ENCODE assay signal across 20 cellular contexts in the genomic region with DNA sequence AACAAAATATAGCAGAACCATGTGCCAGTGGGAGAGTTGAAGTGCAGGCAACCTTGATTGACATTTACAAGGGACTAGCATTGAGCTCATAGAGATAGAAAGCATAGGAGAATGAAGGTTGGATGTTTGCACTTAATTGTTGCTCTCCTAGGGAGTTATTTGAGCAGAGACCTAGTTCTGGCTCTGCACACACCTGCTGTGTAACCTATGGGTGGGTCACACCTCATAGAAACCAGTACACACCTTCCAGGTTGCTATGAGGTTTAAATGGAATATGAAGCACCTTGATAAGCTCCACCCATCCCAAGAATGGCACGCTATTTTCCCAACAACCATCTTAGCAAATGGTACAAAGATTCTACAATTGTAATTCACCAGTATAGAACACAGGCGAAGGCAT.
DNase-seq lines count a peak whose midpoint lies in the region; ATAC-seq and TF ChIP-seq lines count a peak whose summit lies in the region.
"Had no signal": no experiment of that assay in that cellular context is flagged by ENCODE, and none has a peak within 500 bp of the region (broad histone marks: within the 10 kb centered on the region; RNA-seq: fewer than 3 reads in every experiment).

No MANE protein-coding gene starts in this region.

- WGBS in hepatocyte (ENCODE audit: low lambda C conversion rate, missing lambda C conversion rate), result 47% methylated on average over 2 of the region's 2 CpGs

- no peak overlapping the region for H3K4me2 ChIP-seq in hepatocyte
- H3K4me2 ChIP-seq: KMS-11 had no signal

- no peaks in the 10 kb centered on the region for H3K27me3 ChIP-seq in hepatocyte
- H3K27me3 ChIP-seq: SJSA1 had no signal

- no peaks in the 10 kb centered on the region for H3K36me3 ChIP-seq in hepatocyte (replicated peaks; ENCODE audit: insufficient read depth, low read depth)
- H3K36me3 ChIP-seq: SJSA1 had no signal

- H4K20me1 ChIP-seq in hepatocyte (ENCODE audit: insufficient read depth, poor library complexity, severe bottlenecking), result no peaks in the 10 kb centered on the region

- no peaks in the 10 kb centered on the region for H3K9me3 ChIP-seq in hepatocyte (ENCODE audit: low read depth)
- H3K9me3 ChIP-seq: Caco-2, SJSA1 had no signal

- no peaks in the 10 kb centered on the region for H3K27me3 Mint-ChIP-seq in activated naive CD8-positive, alpha-beta T cell treated with anti-CD3 and anti-CD28 coated beads, Interleukin-2, amount 50 U/mL, for 24 hours
- H3K27me3 Mint-ChIP-seq in naive thymus-derived CD8-positive, alpha-beta T cell, result no peaks in the 10 kb centered on the region

- no peaks in the 10 kb centered on the region for H3K9me2 ChIP-seq in hepatocyte (replicated peaks; ENCODE audit: insufficient read depth)

- H3K4me1 ChIP-seq in hepatocyte (ENCODE audit: insufficient read depth), result peaks cover 4% of the 10 kb centered on the region
- H3K4me1 ChIP-seq: SJSA1 had no signal

- peaks cover 13% of the 10 kb centered on the region for H3K4me1 Mint-ChIP-seq in activated naive CD8-positive, alpha-beta T cell treated with anti-CD3 and anti-CD28 coated beads, Interleukin-2, amount 50 U/mL, for 24 hours
- peaks cover 7 to 22% (median 13%) of the 10 kb centered on the region in 4 donors for H3K4me1 Mint-ChIP-seq in naive thymus-derived CD8-positive, alpha-beta T cell
- H3K4me1 Mint-ChIP-seq: CD4-positive, CD25-positive, alpha-beta regulatory T cell had no signal

- H3K4me3 ChIP-seq in hepatocyte, result no peak overlapping the region
- H3K4me3 ChIP-seq: SJSA1 had no signal

- peaks cover 6% of the 10 kb centered on the region for H3K9me3 Mint-ChIP-seq in activated naive CD8-positive, alpha-beta T cell treated with anti-CD3 and anti-CD28 coated beads, Interleukin-2, amount 50 U/mL, for 24 hours
- no peaks in the 10 kb centered on the region for H3K9me3 Mint-ChIP-seq in naive thymus-derived CD8-positive, alpha-beta T cell
- H3K9me3 Mint-ChIP-seq: T-helper 1 cell treated with Interleukin-12 subunit alpha and Interleukin-12 subunit beta and Interleukin-4 antibody, amounts not matched to agents 30 μg/mL and 1 μg/mL, for 36 hours had no signal

- no peak for TF ChIP-seq CTCF in hepatocyte (IDR thresholded peaks at IDR 0.05; ENCODE audit: poor library complexity)

- no peak overlapping the region for H3K4me3 Mint-ChIP-seq in activated naive CD8-positive, alpha-beta T cell treated with anti-CD3 and anti-CD28 coated beads, Interleukin-2, amount 50 U/mL, for 24 hours
- no peak overlapping the region for H3K4me3 Mint-ChIP-seq in naive thymus-derived CD8-positive, alpha-beta T cell
- H3K4me3 Mint-ChIP-seq: T-helper 1 cell treated with Interleukin-12 subunit alpha and Interleukin-12 subunit beta and Interleukin-4 antibody, amounts not matched to agents 30 μg/mL and 1 μg/mL, for 36 hours had no signal

- H3K27ac ChIP-seq in hepatocyte, result peak overlapping the region; percentile 36
- H3K27ac ChIP-seq: KMS-11, SJSA1 had no signal

- H2AFZ ChIP-seq in hepatocyte, result no peak overlapping the region

- ATAC-seq in activated naive CD8-positive, alpha-beta T cell treated with anti-CD3 and anti-CD28 coated beads, Interleukin-2, amount 50 U/mL, for 24 hours, result no peak
- ATAC-seq in naive thymus-derived CD8-positive, alpha-beta T cell, result no peak

- no peak overlapping the region for H3K27ac Mint-ChIP-seq in activated naive CD8-positive, alpha-beta T cell treated with anti-CD3 and anti-CD28 coated beads, Interleukin-2, amount 50 U/mL, for 24 hours
- H3K27ac Mint-ChIP-seq in naive thymus-derived CD8-positive, alpha-beta T cell, result peak overlapping the region in 3 of 10 donors; percentile 2 to 43 (median 4)
- H3K27ac Mint-ChIP-seq: CD4-positive, CD25-positive, alpha-beta regulatory T cell; T-helper 1 cell treated with Interleukin-12 subunit alpha and Interleukin-12 subunit beta and Interleukin-4 antibody, amounts not matched to agents 30 μg/mL and 1 μg/mL, for 36 hours had no signal

- no peaks in the 10 kb centered on the region for H3K79me2 ChIP-seq in hepatocyte

- peak; percentile 46 for DNase-seq in COR-L47 (lab: John Stamatoyannopoulos, UW)
- DNase-seq in DMS153 treated with DMSO at 0.1 percent for 48 hours (lab: John Stamatoyannopoulos, UW; ENCODE audit: unreplicated experiment), result peak; percentile 34
- peak; percentile 10 for DNase-seq in NCI-H2081 treated with DMSO at 0.1 percent for 48 hours (lab: John Stamatoyannopoulos, UW)
- DNase-seq in hepatocyte (ENCODE audit: low spot score), result no peak
- DNase-seq in activated naive CD4-positive, alpha-beta T cell (lab: John Stamatoyannopoulos, UW), result no peak
- no peak for DNase-seq in activated naive CD8-positive, alpha-beta T cell treated with anti-CD3 and anti-CD28 coated beads, Interleukin-2, amount 50 U/mL, for 24 hours
- DNase-seq in naive thymus-derived CD8-positive, alpha-beta T cell, result no peak
- DNase-seq: Caco-2; CD4-positive, CD25-positive, alpha-beta regulatory T cell; DMS 273 treated with DMSO at 0.1 percent for 48 hours; GDM1; GOT3; HCEC 1CT; IMR-90; NCI-H1105 treated with DMSO at 0.1 percent for 48 hours; NCI-H187 treated with DMSO at 0.1 percent for 48 hours; NCI-H526 had no signal

- H3K36me3 Mint-ChIP-seq in activated naive CD8-positive, alpha-beta T cell treated with anti-CD3 and anti-CD28 coated beads, Interleukin-2, amount 50 U/mL, for 24 hours (ENCODE audit: low read depth), result no peaks in the 10 kb centered on the region
- H3K36me3 Mint-ChIP-seq in naive thymus-derived CD8-positive, alpha-beta T cell, result no peaks in the 10 kb centered on the region
- H3K36me3 Mint-ChIP-seq: CD4-positive, CD25-positive, alpha-beta regulatory T cell had no signal

- POLR2A ChIA-PET in naive thymus-derived CD8-positive, alpha-beta T cell (lab: Charles Lee), result no interaction called here

Comparison
In these comparisons a context has a peak if more than half of its experiments do, and no peak if none do; other contexts are left out.
1. DNase-seq: peak in COR-L47 (single experiment), DMS153 treated with DMSO at 0.1 percent for 48 hours (single experiment) and NCI-H2081 treated with DMSO at 0.1 percent for 48 hours (single experiment); none in hepatocyte (single experiment), activated naive CD4-positive, alpha-beta T cell (0 of 4), activated naive CD8-positive, alpha-beta T cell treated with anti-CD3 and anti-CD28 coated beads, Interleukin-2, amount 50 U/mL, for 24 hours (single experiment) and naive thymus-derived CD8-positive, alpha-beta T cell (0 of 10).